Comparison of ENCODE assay signal across 7 cellular contexts in the genomic region with DNA sequence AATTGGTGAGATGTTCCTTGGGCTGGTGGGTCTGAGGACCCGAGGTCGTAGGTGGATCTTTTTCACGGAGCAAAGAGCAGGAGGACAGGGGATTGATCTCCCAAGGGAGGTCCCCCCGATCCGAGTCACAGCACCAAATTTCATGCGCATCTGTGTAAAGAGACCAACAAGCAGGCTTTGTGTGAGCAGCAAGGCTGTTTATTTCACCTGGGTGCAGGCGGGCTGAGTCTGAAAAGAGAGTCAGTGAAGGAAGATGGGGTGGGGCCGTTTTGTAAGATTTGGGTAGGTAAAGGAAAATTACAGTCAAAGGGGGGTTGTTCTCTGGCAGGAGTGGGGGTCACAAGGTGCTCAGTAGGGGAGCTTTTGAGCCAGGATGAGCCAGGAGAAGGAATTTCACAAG. TPM values are rescaled to one million over a fixed set of nuclear protein-coding genes. Genes with fewer than 3 reads are reported as not detected.
DNase-seq lines count a peak whose midpoint lies in the region; ATAC-seq, FAIRE-seq and TF ChIP-seq lines count a peak whose summit lies in the region.
"Not testable (repeated sequence)": the region's sequence is repeated elsewhere in the genome, so short reads cannot be mapped to it uniquely, and the experiment has no call there.

No MANE protein-coding gene starts in this region.

- H3K27ac ChIP-seq in GM23338 (ENCODE audit: low read depth) (peak overlapping the region; percentile 81), HUES6 (ENCODE audit: low read depth, low read length) (peak overlapping the region; percentile 69; the same call in 1 of the 2 replicates), mesendoderm (ENCODE audit: low read depth, low read length) (peak overlapping the region; percentile 37)
- H3K27ac ChIP-seq in astrocyte (ENCODE audit: low read depth, low read length), result not testable (repeated sequence)

- not testable (repeated sequence) for H2BK120ac ChIP-seq in mesendoderm (ENCODE audit: low read depth, low read length)

- H2BK5ac ChIP-seq in mesendoderm (ENCODE audit: low read length), result not testable (repeated sequence)

- H3K18ac ChIP-seq in mesendoderm (ENCODE audit: low read length), result peak overlapping the region; percentile 88

- H2AFZ ChIP-seq in GM23338; astrocyte (ENCODE audit: low read depth, low read length): not testable (repeated sequence)

- H3K4me2 ChIP-seq in GM23338, result peak overlapping the region; percentile 92
- not testable (repeated sequence) for H3K4me2 ChIP-seq in astrocyte (ENCODE audit: low read length); mesendoderm (ENCODE audit: low read length)

- H3K27me3 ChIP-seq in GM23338 (ENCODE audit: insufficient read depth); HUES6 (ENCODE audit: control insufficient read depth, insufficient read depth, low read length); astrocyte (ENCODE audit: insufficient read depth, low read length); mesendoderm (ENCODE audit: insufficient read depth, low read length, poor library complexity): not testable (repeated sequence)

- H2BK15ac ChIP-seq in mesendoderm (replicated peaks; ENCODE audit: low read depth), result not testable (repeated sequence)

- H3K4me1 ChIP-seq in GM23338 (ENCODE audit: insufficient read depth), result peaks cover 48% of the 10 kb centered on the region
- peaks cover 41% of the 10 kb centered on the region for H3K4me1 ChIP-seq in HUES6 (ENCODE audit: control insufficient read depth, insufficient read depth, low read length)
- not testable (repeated sequence) for H3K4me1 ChIP-seq in astrocyte (ENCODE audit: insufficient read depth, low read length); mesendoderm (ENCODE audit: control insufficient read depth, low read depth, low read length)

- FAIRE-seq in astrocyte (lab: Jason Lieb, UNC), result not testable (repeated sequence)

- not testable (repeated sequence) for H3K27me3 Mint-ChIP-seq in GM23338 (ENCODE audit: insufficient read depth, low read depth, poor library complexity); astrocyte (ENCODE audit: low read depth, unreplicated experiment); endothelial cell (ENCODE audit: unreplicated experiment); stimulated activated naive B cell treated with anti-CD40 and anti-IgM and Interleukin-4, amounts not matched to agents 10 μg/mL and 1 μg/mL and 100 μg/mL, for 72 hours

- H3K9me3 Mint-ChIP-seq in GM23338; astrocyte (ENCODE audit: unreplicated experiment); endothelial cell (ENCODE audit: unreplicated experiment); stimulated activated naive B cell treated with anti-CD40 and anti-IgM and Interleukin-4, amounts not matched to agents 10 μg/mL and 1 μg/mL and 100 μg/mL, for 72 hours: not testable (repeated sequence)

- not testable (repeated sequence) for H3K9me3 ChIP-seq in HUES6 (ENCODE audit: control insufficient read depth, insufficient read depth, low read depth, low read length); astrocyte (ENCODE audit: insufficient read depth, low read depth, low read length)

- WGBS in mesendoderm (ENCODE audit: extremely low coverage, insufficient coverage, low lambda C conversion rate), result no CpG with 5 or more reads among the region's 8 CpGs

- H3K4me3 ChIP-seq in GM23338 (peak overlapping the region; percentile 85), HUES6 (ENCODE audit: low read depth, low read length) (peak overlapping the region; percentile 61), iPS-11a (ENCODE audit: low read depth, low read length) (peak overlapping the region; percentile 54)
- H3K4me3 ChIP-seq in astrocyte (ENCODE audit: insufficient read depth, low read depth, low read length); mesendoderm (ENCODE audit: low read length): not testable (repeated sequence)

- ATAC-seq in GM23338; stimulated activated naive B cell treated with anti-CD40 and anti-IgM and Interleukin-4, amounts not matched to agents 10 μg/mL and 1 μg/mL and 100 μg/mL, for 72 hours (replicated peaks): not testable (repeated sequence)

- TF ChIP-seq CTCF in GM23338 (conservative IDR thresholded peaks at IDR 0.05; ENCODE audit: low read depth in 2 of 2); astrocyte (IDR thresholded peaks at IDR 0.05; ENCODE audit: insufficient read depth, low read depth, low read length); endothelial cell (IDR thresholded peaks at IDR 0.05; ENCODE audit: unreplicated experiment): not testable (repeated sequence)

- H2AK5ac ChIP-seq in mesendoderm (ENCODE audit: low read length), result not testable (repeated sequence)

- not testable (repeated sequence) for H3K79me1 ChIP-seq in mesendoderm (ENCODE audit: low read length)

- H3K9ac ChIP-seq in HUES6 (ENCODE audit: low read length) (peak overlapping the region; percentile 86), mesendoderm (ENCODE audit: low read length) (peak overlapping the region; percentile 71)
- H3K9ac ChIP-seq in astrocyte (ENCODE audit: low read length), result not testable (repeated sequence)

- not testable (repeated sequence) for H3F3A ChIP-seq in GM23338 (replicated peaks; ENCODE audit: low read depth)

- not testable (repeated sequence) for H3K9me2 ChIP-seq in GM23338 (ENCODE audit: insufficient read depth)

- H3K4me1 Mint-ChIP-seq in GM23338, result peaks cover 43% of the 10 kb centered on the region
- H3K4me1 Mint-ChIP-seq in astrocyte (ENCODE audit: low read depth, unreplicated experiment), result peaks cover 17% of the 10 kb centered on the region
- peaks cover 19% of the 10 kb centered on the region for H3K4me1 Mint-ChIP-seq in endothelial cell (ENCODE audit: unreplicated experiment)
- H3K4me1 Mint-ChIP-seq in stimulated activated naive B cell treated with anti-CD40 and anti-IgM and Interleukin-4, amounts not matched to agents 10 μg/mL and 1 μg/mL and 100 μg/mL, for 72 hours, result not testable (repeated sequence)

- not testable (repeated sequence) for H3K23ac ChIP-seq in mesendoderm (ENCODE audit: low read length)

- DNase-seq in GM23338 (ENCODE audit: low spot score) (peak; percentile 50), mesendoderm (peak; percentile 42)
- not testable (repeated sequence) for DNase-seq in astrocyte (ENCODE audit: low read depth); endothelial cell (ENCODE audit: low spot score); stimulated activated naive B cell treated with anti-CD40 and anti-IgM and Interleukin-4, amounts not matched to agents 10 μg/mL and 1 μg/mL and 100 μg/mL, for 72 hours

- H4K20me1 ChIP-seq in GM23338 (replicated peaks; ENCODE audit: insufficient read depth); astrocyte (ENCODE audit: insufficient read depth, low read length): not testable (repeated sequence)

- H4K8ac ChIP-seq in mesendoderm (ENCODE audit: low read depth, low read length), result peak overlapping the region; percentile 56

- H3K56ac ChIP-seq in mesendoderm (ENCODE audit: low read length), result peak overlapping the region; percentile 85

- H3K27ac Mint-ChIP-seq in GM23338 (peak overlapping the region; percentile 96), astrocyte (ENCODE audit: unreplicated experiment) (peak overlapping the region; percentile 64)
- H3K27ac Mint-ChIP-seq in endothelial cell (ENCODE audit: unreplicated experiment), result not testable (repeated sequence)
- H3K27ac Mint-ChIP-seq in stimulated activated naive B cell treated with anti-CD40 and anti-IgM and Interleukin-4, amounts not matched to agents 10 μg/mL and 1 μg/mL and 100 μg/mL, for 72 hours, result peak overlapping the region; percentile 1

- H3K36me3 ChIP-seq in GM23338 (ENCODE audit: insufficient read depth), result peaks cover 19% of the 10 kb centered on the region
- H3K36me3 ChIP-seq in HUES6 (ENCODE audit: control insufficient read depth, insufficient read depth, low read length), result peaks cover 15% of the 10 kb centered on the region
- H3K36me3 ChIP-seq in astrocyte (ENCODE audit: insufficient read depth, low read length); mesendoderm (ENCODE audit: control insufficient read depth, insufficient read depth, low read length): not testable (repeated sequence)

- H4K5ac ChIP-seq in mesendoderm (ENCODE audit: low read length), result not testable (repeated sequence)

- peaks cover 63% of the 10 kb centered on the region for H3K79me2 ChIP-seq in GM23338 (replicated peaks; ENCODE audit: insufficient read depth)
- H3K79me2 ChIP-seq in astrocyte (ENCODE audit: insufficient read depth, low read length), result not testable (repeated sequence)
- H3K79me2 ChIP-seq in mesendoderm (ENCODE audit: control insufficient read depth, insufficient read depth, low read length), result peaks cover 14% of the 10 kb centered on the region

- peak overlapping the region; percentile 36 for H3K4ac ChIP-seq in mesendoderm (ENCODE audit: low read depth, low read length)

- H3K4me3 Mint-ChIP-seq in GM23338; stimulated activated naive B cell treated with anti-CD40 and anti-IgM and Interleukin-4, amounts not matched to agents 10 μg/mL and 1 μg/mL and 100 μg/mL, for 72 hours: not testable (repeated sequence)
- peak overlapping the region; percentile 63 for H3K4me3 Mint-ChIP-seq in astrocyte (ENCODE audit: unreplicated experiment)
- H3K4me3 Mint-ChIP-seq in endothelial cell (ENCODE audit: unreplicated experiment), result peak overlapping the region; percentile 4

- not testable (repeated sequence) for H3K36me3 Mint-ChIP-seq in GM23338 (ENCODE audit: low read depth); astrocyte (ENCODE audit: low read depth, unreplicated experiment); endothelial cell (ENCODE audit: low read depth, unreplicated experiment)
- peaks cover 8 to 22% of the 10 kb centered on the region in 2 donors for H3K36me3 Mint-ChIP-seq in stimulated activated naive B cell treated with anti-CD40 and anti-IgM and Interleukin-4, amounts not matched to agents 10 μg/mL and 1 μg/mL and 100 μg/mL, for 72 hours

RNA-seq across cellular contexts. Expression of a gene that starts 46.9 kb away (rescaled TPM):
- 8.7 and 12.5 TPM in 2 replicates for total RNA-seq in GM23338 (2014; rRNA removed; shearing (Covaris generic))
- 3.9 and 4.1 TPM in 2 replicates for polyA plus RNA-seq in GM23338 (2016; fragmentation: Nextera tagmentation; extraction: Ambion mirVana)
- total RNA-seq in astrocyte (15.3 and 17.5 TPM in 2 replicates), endothelial cell (ENCODE audit: unreplicated experiment) (21.6 TPM)
- 2.6 TPM for polyA plus RNA-seq in mesendoderm (2013, experiment 1 of 2)
- 2.6 TPM for polyA plus RNA-seq in mesendoderm (2013, experiment 2 of 2)

RNA-seq across cellular contexts. Expression of a gene that starts 47.2 kb away (rescaled TPM):
- total RNA-seq in GM23338 (2014; rRNA removed; shearing (Covaris generic)), result 12.0 and 13.0 TPM in 2 replicates
- 18.8 and 24.1 TPM in 2 replicates for polyA plus RNA-seq in GM23338 (2016; fragmentation: Nextera tagmentation; extraction: Ambion mirVana)
- 27.0 and 27.5 TPM in 2 replicates for total RNA-seq in astrocyte
- total RNA-seq in endothelial cell (ENCODE audit: unreplicated experiment), result 14.5 TPM
- polyA plus RNA-seq in mesendoderm (2013, experiment 1 of 2), result 16.0 TPM
- 15.7 TPM for polyA plus RNA-seq in mesendoderm (2013, experiment 2 of 2)
